In genomic region chr6:150640556-150641206, GRCh38 we compare ENCODE assay signal across 17 cellular contexts. TPM values are rescaled to one million over a fixed set of nuclear protein-coding genes. Genes with fewer than 3 reads are reported as not detected.
DNase-seq lines count a peak whose midpoint lies in the region; ATAC-seq and TF ChIP-seq lines count a peak whose summit lies in the region.
"Had no signal": no experiment of that assay in that cellular context is flagged by ENCODE, and none has a peak within 500 bp of the region (broad histone marks: within the 10 kb centered on the region; RNA-seq: fewer than 3 reads in every experiment).

No MANE protein-coding gene starts in this region.

- H3K27me3 Mint-ChIP-seq in IgD-negative memory B cell (no peaks in the 10 kb centered on the region), CD14-positive monocyte (ENCODE audit: low read depth in 3 of 3) (peaks cover 4 to 7% (median 5%) of the 10 kb centered on the region in 3 donors)

- H3K9me3 ChIP-seq in right atrium auricular region (no peaks in the 10 kb centered on the region), uterus (no peaks in the 10 kb centered on the region)
- H3K9me3 ChIP-seq: A549, ovary, SJCRH30 had no signal

- H3K4me3 ChIP-seq in right atrium auricular region (no peak overlapping the region), uterus (no peak overlapping the region)
- H3K4me3 ChIP-seq: A549, SJCRH30 had no signal

- H3K4me1 Mint-ChIP-seq in IgD-negative memory B cell (peaks cover 51 to 60% (median 54%) of the 10 kb centered on the region in 3 donors), CD14-positive monocyte (peaks cover 3% of the 10 kb centered on the region)

- TF ChIP-seq CTCF in right atrium auricular region (IDR thresholded peaks at IDR 0.05) (no peak), uterus (IDR thresholded peaks at IDR 0.05) (no peak), CD14-positive monocyte (IDR thresholded peaks at IDR 0.05) (no peak)

- H3K4me1 ChIP-seq in right atrium auricular region (peaks cover 0 to 12% of the 10 kb centered on the region in 2 donors), uterus (no peaks in the 10 kb centered on the region)
- H3K4me1 ChIP-seq: A549, SJCRH30 had no signal

- H3K9me3 Mint-ChIP-seq in IgD-negative memory B cell = no peaks in the 10 kb centered on the region
- no peaks in the 10 kb centered on the region for H3K9me3 Mint-ChIP-seq in CD14-positive monocyte
- H3K9me3 Mint-ChIP-seq: stimulated activated naive CD8-positive, alpha-beta T cell treated with anti-CD3 and anti-CD28 coated beads, Interleukin-15, amount 100 ng/mL, for 72 hours had no signal

- peaks cover 9% of the 10 kb centered on the region for H3K36me3 Mint-ChIP-seq in IgD-negative memory B cell
- no peaks in the 10 kb centered on the region for H3K36me3 Mint-ChIP-seq in CD14-positive monocyte

- no peak for TF ChIP-seq POLR2A in uterus (IDR thresholded peaks at IDR 0.05)

- H3K27ac ChIP-seq in right atrium auricular region (peak overlapping the region in 1 of 2 donors; percentile 57), uterus (peak overlapping the region; percentile 50 to 56)
- H3K27ac ChIP-seq: A549, HL-60, SJCRH30 had no signal

- no peaks in the 10 kb centered on the region for H3K27me3 ChIP-seq in right atrium auricular region
- no peaks in the 10 kb centered on the region for H3K27me3 ChIP-seq in uterus
- H3K27me3 ChIP-seq: ovary, SJCRH30 had no signal

- H3K36me3 ChIP-seq in right atrium auricular region = no peaks in the 10 kb centered on the region
- no peaks in the 10 kb centered on the region for H3K36me3 ChIP-seq in uterus
- H3K36me3 ChIP-seq: ovary, SJCRH30 had no signal

- intact Hi-C loops in Right ventricle myocardium superior (cut with DNase I) (no loop called here), left colon (cut with DNase I, micrococcal nuclease) (no loop called here), uterus (cut with DNase I; ENCODE audit: low total_unique reads) (no loop called here), CD14-positive monocyte (cut with micrococcal nuclease) (no loop called here)

- ATAC-seq in Right ventricle myocardium superior (ENCODE audit: poor library complexity) (peak; percentile 36), left colon (peak; percentile 52)
- ATAC-seq: A549; HCT116; stimulated activated naive CD8-positive, alpha-beta T cell treated with anti-CD3 and anti-CD28 coated beads, Interleukin-15, amount 100 ng/mL, for 72 hours had no signal

- peak overlapping the region; percentile 70 to 91 (median 82) for H3K4me3 Mint-ChIP-seq in IgD-negative memory B cell
- no peak overlapping the region for H3K4me3 Mint-ChIP-seq in CD14-positive monocyte

- no peak for DNase-seq in Right ventricle myocardium superior
- no peak for DNase-seq in right atrium auricular region (ENCODE audit: low spot score)
- DNase-seq in left colon = no peak
- no peak for DNase-seq in uterus
- no peak for DNase-seq in SW480 (ENCODE audit: low spot score)
- no peak for DNase-seq in CD14-positive monocyte (ENCODE audit: low spot score)
- no peak for DNase-seq in stimulated activated CD4-positive, alpha-beta T cell treated with anti-CD3 and anti-CD28 coated beads, Interleukin-2, amount 100 ng/mL, for 48 hours
- DNase-seq: activated CD4-positive, alpha-beta T cell treated with anti-CD3 and anti-CD28 coated beads for 1 hour; central memory CD4-positive, alpha-beta T cell; DND-41; ovary; SJCRH30; stimulated activated naive CD8-positive, alpha-beta T cell treated with anti-CD3 and anti-CD28 coated beads, Interleukin-15, amount 100 ng/mL, for 72 hours had no signal

- H3K27ac Mint-ChIP-seq in IgD-negative memory B cell = peak overlapping the region; percentile 35 to 97 (median 72)
- H3K27ac Mint-ChIP-seq in CD14-positive monocyte = no peak overlapping the region

RNA-seq across cellular contexts. Expression of gene PLEKHG1, which starts 41.0 kb away (rescaled TPM):
- 7.3 TPM for total RNA-seq in Right ventricle myocardium superior
- total RNA-seq in right atrium auricular region = 10 to 100 TPM; 10.6 to 16.7 TPM
- 40.2 TPM for polyA plus RNA-seq in IgD-negative memory B cell
- 10 to 100 TPM; 29.3 to 30.9 TPM for total RNA-seq in left colon
- 10 to 100 TPM in 3 of 4 donors, 1 to 10 TPM in 1; 7.2 to 50.3 (median 33.0) TPM for total RNA-seq in uterus
- under 1 TPM; 0.02 to 0.08 TPM for polyA plus RNA-seq in CD14-positive monocyte

Comparison
In these comparisons a context has a peak if more than half of its experiments do, and no peak if none do; other contexts are left out.
1. H3K27ac Mint-ChIP-seq: peak in IgD-negative memory B cell (3 of 3); none in CD14-positive monocyte (0 of 7).
2. H3K4me3 Mint-ChIP-seq: peak in IgD-negative memory B cell (4 of 4); none in CD14-positive monocyte (0 of 2).